Comparison of ENCODE assay signal across 8 cellular contexts in genomic region chr4:54659213-54660144, GRCh38. TPM values are rescaled to one million over a fixed set of nuclear protein-coding genes. Genes with fewer than 3 reads are reported as not detected.
DNase-seq lines count a peak whose midpoint lies in the region; ATAC-seq and TF ChIP-seq lines count a peak whose summit lies in the region.

No MANE protein-coding gene starts in this region.

- H3K27ac Mint-ChIP-seq in Calu3 (ENCODE audit: unreplicated experiment) (no peak overlapping the region), mesothelial cell of epicardium (peak overlapping the region; percentile 47)

- peaks cover 9% of the 10 kb centered on the region for H3K4me1 Mint-ChIP-seq in Calu3 (ENCODE audit: low read depth, unreplicated experiment)
- H3K4me1 Mint-ChIP-seq in mesothelial cell of epicardium: peaks cover 20% of the 10 kb centered on the region

- peaks cover 18% of the 10 kb centered on the region for H3K27me3 Mint-ChIP-seq in Calu3 (ENCODE audit: unreplicated experiment)
- H3K27me3 Mint-ChIP-seq in mesothelial cell of epicardium (ENCODE audit: low read depth): peaks cover 69% of the 10 kb centered on the region

- no peak for ATAC-seq in GM19023 (IDR thresholded peaks at IDR 0.05; ENCODE audit: unreplicated experiment)

- peak overlapping the region; percentile 76 for H3K4me3 Mint-ChIP-seq in Calu3 (ENCODE audit: low read depth, unreplicated experiment)
- H3K4me3 Mint-ChIP-seq in mesothelial cell of epicardium: peak overlapping the region; percentile 83

- no peaks in the 10 kb centered on the region for H3K9me3 Mint-ChIP-seq in Calu3 (ENCODE audit: low read depth, unreplicated experiment)
- no peaks in the 10 kb centered on the region for H3K9me3 Mint-ChIP-seq in mesothelial cell of epicardium

- peaks cover 16% of the 10 kb centered on the region for H3K36me3 Mint-ChIP-seq in Calu3 (ENCODE audit: insufficient read depth, unreplicated experiment)
- H3K36me3 Mint-ChIP-seq in mesothelial cell of epicardium: no peaks in the 10 kb centered on the region

- no TSS peak for BruUV-seq in Calu3 (replicated peaks; lab: Mats Ljungman, UMichigan)

- CTCF ChIA-PET in Calu3 (lab: Charles Lee): interaction anchor here (1.2 kb wide), 1 partner anchor 302 kb away, joined by 3 read pairs; no protein-coding TSS in a partner anchor

- DNase-seq in Calu3 (peak; percentile 8), NCI-H1930 (lab: John Stamatoyannopoulos, UW) (peak; percentile 87 to 94), dermis blood vessel endothelial cell (peak; percentile 48), mesothelial cell of epicardium (ENCODE audit: low spot score in 2 of 2, unreplicated experiment in 2 of 2) (no peak), cerebellar nuclear complex (lab: John Stamatoyannopoulos, UW) (no peak), T1000 (lab: John Stamatoyannopoulos, UW) (no peak), NCI-H510A treated with DMSO at 0.1 percent for 48 hours (lab: John Stamatoyannopoulos, UW) (no peak)

- no peak for TF ChIP-seq CTCF in Calu3 (IDR thresholded peaks at IDR 0.05; ENCODE audit: unreplicated experiment)
- no peak for TF ChIP-seq CTCF in mesothelial cell of epicardium (IDR thresholded peaks at IDR 0.05; ENCODE audit: unreplicated experiment)

- intact Hi-C loops in Calu3 (cut with micrococcal nuclease; ENCODE audit: unreplicated experiment): no loop called here

RNA-seq across cellular contexts. Expression of gene KIT, which starts 1.7 kb away (rescaled TPM):
- total RNA-seq in Calu3 (2022): not detected in 2 replicates
- 5.6 and 12.9 TPM in 2 replicates for total RNA-seq in dermis blood vessel endothelial cell
- 7.4 to 10.6 TPM (median 8.0 TPM) in 3 replicates for total RNA-seq in mesothelial cell of epicardium

Comparison
In these comparisons a context has a peak if more than half of its experiments do, and no peak if none do; other contexts are left out.
1. DNase-seq: peak in Calu3 (single experiment), NCI-H1930 (2 of 2) and dermis blood vessel endothelial cell (single experiment); none in mesothelial cell of epicardium (0 of 2), cerebellar nuclear complex (0 of 2), T1000 (single experiment) and NCI-H510A treated with DMSO at 0.1 percent for 48 hours (single experiment).